In genomic region chr1:30911061-30911954, GRCh38 we compare ENCODE assay signal across 8 cellular contexts. TPM values are rescaled to one million over a fixed set of nuclear protein-coding genes. Genes with fewer than 3 reads are reported as not detected.
DNase-seq lines count a peak whose midpoint lies in the region; ATAC-seq and TF ChIP-seq lines count a peak whose summit lies in the region.

No MANE protein-coding gene starts in this region.

- H3K27me3 ChIP-seq in lower lobe of right lung (ENCODE audit: low read depth): no peaks in the 10 kb centered on the region

- intact Hi-C loops in lower lobe of right lung (cut with DNase I): loop anchor here (5.0 kb wide), 2 partner anchors 109 to 129 kb away; no protein-coding TSS in a partner anchor

- H3K4me3 ChIP-seq in lower lobe of right lung: no peak overlapping the region

- peak; percentile 83 for TF ChIP-seq CTCF in lower lobe of right lung (IDR thresholded peaks at IDR 0.05)

- no peaks in the 10 kb centered on the region for H3K9me3 ChIP-seq in lower lobe of right lung

- DNase-seq in C1 segment of cervical spinal cord (lab: John Stamatoyannopoulos, UW) (peak in 13 of 14 donors; percentile 34 to 81 (median 67)), HCEC 1CT (peak; percentile 72), NCI-H460 (ENCODE audit: extremely low read depth, low read depth) (peak; percentile 74), lower lobe of right lung (peak; percentile 91)
- DNase-seq in activated CD4-positive, alpha-beta T cell treated with anti-CD3 and anti-CD28 coated beads, Interleukin-2, amount 50 U/mL, for 1 hour: peak; percentile 30
- DNase-seq in effector CD8-positive, alpha-beta T cell (lab: John Stamatoyannopoulos, UW): peak; percentile 13
- DNase-seq in stimulated activated CD8-positive, alpha-beta memory T cell treated with anti-CD3 and anti-CD28 coated beads, Interleukin-12 subunit alpha, Interleukin-12 subunit beta, amount 100 ng/mL, for 24 hours (ENCODE audit: extremely low read depth): peak; percentile 16

- H3K4me1 ChIP-seq in lower lobe of right lung: peaks cover 48% of the 10 kb centered on the region

- ATAC-seq in lower lobe of right lung (peak; percentile 84 to 85), GM19397 (IDR thresholded peaks at IDR 0.05; ENCODE audit: unreplicated experiment) (no peak)

- H3K36me3 ChIP-seq in lower lobe of right lung: no peaks in the 10 kb centered on the region

- H3K27ac ChIP-seq in lower lobe of right lung: no peak overlapping the region

RNA-seq across cellular contexts. Expression of gene SDC3, which starts 2.8 kb away (rescaled TPM):
- total RNA-seq in NCI-H460 (2014; rRNA removed; shearing (Covaris generic)): 9.7 and 11.3 TPM in 2 replicates
- polyA plus RNA-seq in NCI-H460 (2014; cell fraction: nucleus; rRNA removed): 16.4 and 17.5 TPM in 2 replicates
- total RNA-seq in lower lobe of right lung: 43.5 TPM

Comparison
In these comparisons a context has a peak if more than half of its experiments do, and no peak if none do; other contexts are left out.
1. DNase-seq: peak in every context shown above with its lines; median percentile 91 in lower lobe of right lung; 74 in NCI-H460; 72 in HCEC 1CT; 67 in C1 segment of cervical spinal cord; 30 in activated CD4-positive, alpha-beta T cell treated with anti-CD3 and anti-CD28 coated beads, Interleukin-2, amount 50 U/mL, for 1 hour; 16 in stimulated activated CD8-positive, alpha-beta memory T cell treated with anti-CD3 and anti-CD28 coated beads, Interleukin-12 subunit alpha, Interleukin-12 subunit beta, amount 100 ng/mL, for 24 hours; 13 in effector CD8-positive, alpha-beta T cell.